ENCODE assay signal across 1 cellular context in the genomic region with DNA sequence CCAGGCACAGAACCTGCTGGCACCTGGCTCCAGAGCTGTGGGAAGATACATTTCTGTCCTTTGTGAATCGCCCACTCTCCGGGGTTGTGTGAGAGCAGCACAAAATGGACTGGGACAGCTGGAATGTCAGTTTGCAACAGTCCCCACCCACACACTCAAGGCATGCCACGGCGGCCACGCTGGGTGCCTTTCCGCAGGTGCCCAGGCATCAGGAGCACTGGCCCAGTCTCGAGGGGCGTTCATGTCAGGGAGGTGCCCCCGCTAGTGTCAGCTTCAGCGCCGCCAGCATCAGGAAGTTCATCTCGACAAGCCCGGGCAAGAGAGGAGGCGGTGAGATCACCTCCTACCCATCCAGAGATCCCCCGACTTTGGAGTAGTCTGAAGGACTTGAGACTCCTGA.
TF ChIP-seq lines count a peak whose summit lies in the region.

No MANE protein-coding gene starts in this region.

TF ChIP-seq in H1, 55 proteins besides CTCF, POLR2A, EP300 and RAD21:
- TF ChIP-seq SIN3A (conservative IDR thresholded peaks at IDR 0.05 in 1 of 2, IDR thresholded peaks at IDR 0.05 in 1 of 2; ENCODE audit: low read depth in 1 of 2, low read length in 2 of 2): no peak
- no peak for TF ChIP-seq GABPA (IDR thresholded peaks at IDR 0.05; ENCODE audit: borderline replicate concordance, insufficient read depth, low read length)
- TF ChIP-seq CEBPB (IDR thresholded peaks at IDR 0.05; ENCODE audit: low read depth, low read length): no peak
- TF ChIP-seq POLR2AphosphoS5 (IDR thresholded peaks at IDR 0.05; ENCODE audit: low read depth, low read length): no peak
- TF ChIP-seq CHD2 (IDR thresholded peaks at IDR 0.05; ENCODE audit: low read length): no peak
- TF ChIP-seq, protein P1, sequence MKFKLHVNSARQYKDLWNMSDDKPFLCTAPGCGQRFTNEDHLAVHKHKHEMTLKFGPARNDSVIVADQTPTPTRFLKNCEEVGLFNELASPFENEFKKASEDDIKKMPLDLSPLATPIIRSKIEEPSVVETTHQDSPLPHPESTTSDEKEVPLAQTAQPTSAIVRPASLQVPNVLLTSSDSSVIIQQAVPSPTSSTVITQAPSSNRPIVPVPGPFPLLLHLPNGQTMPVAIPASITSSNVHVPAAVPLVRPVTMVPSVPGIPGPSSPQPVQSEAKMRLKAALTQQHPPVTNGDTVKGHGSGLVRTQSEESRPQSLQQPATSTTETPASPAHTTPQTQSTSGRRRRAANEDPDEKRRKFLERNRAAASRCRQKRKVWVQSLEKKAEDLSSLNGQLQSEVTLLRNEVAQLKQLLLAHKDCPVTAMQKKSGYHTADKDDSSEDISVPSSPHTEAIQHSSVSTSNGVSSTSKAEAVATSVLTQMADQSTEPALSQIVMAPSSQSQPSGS (IDR thresholded peaks at IDR 0.05; ENCODE audit: low read length): no peak
- no peak for TF ChIP-seq RXRA (IDR thresholded peaks at IDR 0.05; ENCODE audit: insufficient read depth, low read depth, low read length)
- no peak for TF ChIP-seq GTF2F1 (IDR thresholded peaks at IDR 0.05; ENCODE audit: borderline replicate concordance, low read depth, low read length)
- no peak for TF ChIP-seq SP1 (IDR thresholded peaks at IDR 0.05; ENCODE audit: low read depth, low read length)
- TF ChIP-seq CTBP2 (IDR thresholded peaks at IDR 0.05; ENCODE audit: borderline replicate concordance, insufficient read depth, insufficient read length, low read length): no peak
- TF ChIP-seq, protein P2, sequence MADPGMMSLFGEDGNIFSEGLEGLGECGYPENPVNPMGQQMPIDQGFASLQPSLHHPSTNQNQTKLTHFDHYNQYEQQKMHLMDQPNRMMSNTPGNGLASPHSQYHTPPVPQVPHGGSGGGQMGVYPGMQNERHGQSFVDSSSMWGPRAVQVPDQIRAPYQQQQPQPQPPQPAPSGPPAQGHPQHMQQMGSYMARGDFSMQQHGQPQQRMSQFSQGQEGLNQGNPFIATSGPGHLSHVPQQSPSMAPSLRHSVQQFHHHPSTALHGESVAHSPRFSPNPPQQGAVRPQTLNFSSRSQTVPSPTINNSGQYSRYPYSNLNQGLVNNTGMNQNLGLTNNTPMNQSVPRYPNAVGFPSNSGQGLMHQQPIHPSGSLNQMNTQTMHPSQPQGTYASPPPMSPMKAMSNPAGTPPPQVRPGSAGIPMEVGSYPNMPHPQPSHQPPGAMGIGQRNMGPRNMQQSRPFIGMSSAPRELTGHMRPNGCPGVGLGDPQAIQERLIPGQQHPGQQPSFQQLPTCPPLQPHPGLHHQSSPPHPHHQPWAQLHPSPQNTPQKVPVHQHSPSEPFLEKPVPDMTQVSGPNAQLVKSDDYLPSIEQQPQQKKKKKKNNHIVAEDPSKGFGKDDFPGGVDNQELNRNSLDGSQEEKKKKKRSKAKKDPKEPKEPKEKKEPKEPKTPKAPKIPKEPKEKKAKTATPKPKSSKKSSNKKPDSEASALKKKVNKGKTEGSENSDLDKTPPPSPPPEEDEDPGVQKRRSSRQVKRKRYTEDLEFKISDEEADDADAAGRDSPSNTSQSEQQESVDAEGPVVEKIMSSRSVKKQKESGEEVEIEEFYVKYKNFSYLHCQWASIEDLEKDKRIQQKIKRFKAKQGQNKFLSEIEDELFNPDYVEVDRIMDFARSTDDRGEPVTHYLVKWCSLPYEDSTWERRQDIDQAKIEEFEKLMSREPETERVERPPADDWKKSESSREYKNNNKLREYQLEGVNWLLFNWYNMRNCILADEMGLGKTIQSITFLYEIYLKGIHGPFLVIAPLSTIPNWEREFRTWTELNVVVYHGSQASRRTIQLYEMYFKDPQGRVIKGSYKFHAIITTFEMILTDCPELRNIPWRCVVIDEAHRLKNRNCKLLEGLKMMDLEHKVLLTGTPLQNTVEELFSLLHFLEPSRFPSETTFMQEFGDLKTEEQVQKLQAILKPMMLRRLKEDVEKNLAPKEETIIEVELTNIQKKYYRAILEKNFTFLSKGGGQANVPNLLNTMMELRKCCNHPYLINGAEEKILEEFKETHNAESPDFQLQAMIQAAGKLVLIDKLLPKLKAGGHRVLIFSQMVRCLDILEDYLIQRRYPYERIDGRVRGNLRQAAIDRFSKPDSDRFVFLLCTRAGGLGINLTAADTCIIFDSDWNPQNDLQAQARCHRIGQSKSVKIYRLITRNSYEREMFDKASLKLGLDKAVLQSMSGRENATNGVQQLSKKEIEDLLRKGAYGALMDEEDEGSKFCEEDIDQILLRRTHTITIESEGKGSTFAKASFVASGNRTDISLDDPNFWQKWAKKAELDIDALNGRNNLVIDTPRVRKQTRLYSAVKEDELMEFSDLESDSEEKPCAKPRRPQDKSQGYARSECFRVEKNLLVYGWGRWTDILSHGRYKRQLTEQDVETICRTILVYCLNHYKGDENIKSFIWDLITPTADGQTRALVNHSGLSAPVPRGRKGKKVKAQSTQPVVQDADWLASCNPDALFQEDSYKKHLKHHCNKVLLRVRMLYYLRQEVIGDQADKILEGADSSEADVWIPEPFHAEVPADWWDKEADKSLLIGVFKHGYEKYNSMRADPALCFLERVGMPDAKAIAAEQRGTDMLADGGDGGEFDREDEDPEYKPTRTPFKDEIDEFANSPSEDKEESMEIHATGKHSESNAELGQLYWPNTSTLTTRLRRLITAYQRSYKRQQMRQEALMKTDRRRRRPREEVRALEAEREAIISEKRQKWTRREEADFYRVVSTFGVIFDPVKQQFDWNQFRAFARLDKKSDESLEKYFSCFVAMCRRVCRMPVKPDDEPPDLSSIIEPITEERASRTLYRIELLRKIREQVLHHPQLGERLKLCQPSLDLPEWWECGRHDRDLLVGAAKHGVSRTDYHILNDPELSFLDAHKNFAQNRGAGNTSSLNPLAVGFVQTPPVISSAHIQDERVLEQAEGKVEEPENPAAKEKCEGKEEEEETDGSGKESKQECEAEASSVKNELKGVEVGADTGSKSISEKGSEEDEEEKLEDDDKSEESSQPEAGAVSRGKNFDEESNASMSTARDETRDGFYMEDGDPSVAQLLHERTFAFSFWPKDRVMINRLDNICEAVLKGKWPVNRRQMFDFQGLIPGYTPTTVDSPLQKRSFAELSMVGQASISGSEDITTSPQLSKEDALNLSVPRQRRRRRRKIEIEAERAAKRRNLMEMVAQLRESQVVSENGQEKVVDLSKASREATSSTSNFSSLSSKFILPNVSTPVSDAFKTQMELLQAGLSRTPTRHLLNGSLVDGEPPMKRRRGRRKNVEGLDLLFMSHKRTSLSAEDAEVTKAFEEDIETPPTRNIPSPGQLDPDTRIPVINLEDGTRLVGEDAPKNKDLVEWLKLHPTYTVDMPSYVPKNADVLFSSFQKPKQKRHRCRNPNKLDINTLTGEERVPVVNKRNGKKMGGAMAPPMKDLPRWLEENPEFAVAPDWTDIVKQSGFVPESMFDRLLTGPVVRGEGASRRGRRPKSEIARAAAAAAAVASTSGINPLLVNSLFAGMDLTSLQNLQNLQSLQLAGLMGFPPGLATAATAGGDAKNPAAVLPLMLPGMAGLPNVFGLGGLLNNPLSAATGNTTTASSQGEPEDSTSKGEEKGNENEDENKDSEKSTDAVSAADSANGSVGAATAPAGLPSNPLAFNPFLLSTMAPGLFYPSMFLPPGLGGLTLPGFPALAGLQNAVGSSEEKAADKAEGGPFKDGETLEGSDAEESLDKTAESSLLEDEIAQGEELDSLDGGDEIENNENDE (IDR thresholded peaks at IDR 0.05; ENCODE audit: insufficient replicate concordance, low read length): no peak
